Comparison of ENCODE assay signal across 8 cellular contexts in genomic region chr18:36297419-36298112, GRCh38. TPM values are rescaled to one million over a fixed set of nuclear protein-coding genes. Genes with fewer than 3 reads are reported as not detected.
DNase-seq lines count a peak whose midpoint lies in the region; ATAC-seq and TF ChIP-seq lines count a peak whose summit lies in the region.

Gene FHOD3, plus strand, starts transcription at chr18:36297713. Its CDS starts 123 bp downstream, at chr18:36297836.

- peaks cover 34% of the 10 kb centered on the region for H3K27me3 Mint-ChIP-seq in activated naive CD8-positive, alpha-beta T cell treated with anti-CD3 and anti-CD28 coated beads, Interleukin-2, amount 10 ng/mL, durations not matched to agents 7 days and 5 days
- peaks cover 34% of the 10 kb centered on the region for H3K27me3 Mint-ChIP-seq in osteocyte (ENCODE audit: unreplicated experiment)

- ATAC-seq in GM21717 (IDR thresholded peaks at IDR 0.05; ENCODE audit: unreplicated experiment) (peak; percentile 53), heart left ventricle (peak; percentile 35 to 87 (median 78))
- peak; percentile 54 for ATAC-seq in activated naive CD8-positive, alpha-beta T cell treated with anti-CD3 and anti-CD28 coated beads, Interleukin-2, amount 10 ng/mL, durations not matched to agents 7 days and 5 days (ENCODE audit: low read depth)

- H3K27ac Mint-ChIP-seq in activated naive CD8-positive, alpha-beta T cell treated with anti-CD3 and anti-CD28 coated beads, Interleukin-2, amount 10 ng/mL, durations not matched to agents 7 days and 5 days, result no peak within 1 kb of the TSS
- peak within 1 kb of the TSS; percentile 17 for H3K27ac Mint-ChIP-seq in osteocyte (ENCODE audit: unreplicated experiment)

- WGBS in heart left ventricle, 4 donors, result 0 to 1% methylated on average over 89 of the region's 89 CpGs; no CpG with 5 or more reads in 2 of the 4 donors

- POLR2A ChIA-PET in activated naive CD8-positive, alpha-beta T cell treated with anti-CD3 and anti-CD28 coated beads, Interleukin-2, amount 10 ng/mL, durations not matched to agents 7 days and 5 days (lab: Charles Lee), result no interaction called here

- H3K79me2 ChIP-seq in Karpas-422 (ENCODE audit: low read length), result no peaks in the 10 kb centered on the region

- H3K27me3 ChIP-seq in Karpas-422 (ENCODE audit: low read length) (no peaks in the 10 kb centered on the region), heart left ventricle (peaks cover 0 to 57% (median 9%) of the 10 kb centered on the region in 9 donors)

- H3K4me3 Mint-ChIP-seq in activated naive CD8-positive, alpha-beta T cell treated with anti-CD3 and anti-CD28 coated beads, Interleukin-2, amount 10 ng/mL, durations not matched to agents 7 days and 5 days, result peak within 1 kb of the TSS; percentile 26
- H3K4me3 Mint-ChIP-seq in osteocyte (ENCODE audit: unreplicated experiment), result peak within 1 kb of the TSS; percentile 48

- no peak within 1 kb of the TSS for H2AFZ ChIP-seq in Karpas-422 (ENCODE audit: low read length)

- H3K9ac ChIP-seq in Karpas-422 (ENCODE audit: low read length), result no peak within 1 kb of the TSS

- no peaks in the 10 kb centered on the region for H4K20me1 ChIP-seq in Karpas-422 (ENCODE audit: insufficient read depth, low read depth, low read length)

- H3K27ac ChIP-seq in Karpas-422 (ENCODE audit: low read length) (no peak within 1 kb of the TSS), heart left ventricle (peak within 1 kb of the TSS; percentile 49 to 94 (median 87))

- H3K9me3 ChIP-seq in Karpas-422 (ENCODE audit: low read length) (no peaks in the 10 kb centered on the region), heart left ventricle (no peaks in the 10 kb centered on the region)

- intact Hi-C loops in heart left ventricle (cut with DNase I), result loop anchor here (2.0 to 10.0 kb wide), 10 partner anchors 40 to 457 kb away; no protein-coding TSS in a partner anchor

- H3K9me3 Mint-ChIP-seq in activated naive CD8-positive, alpha-beta T cell treated with anti-CD3 and anti-CD28 coated beads, Interleukin-2, amount 10 ng/mL, durations not matched to agents 7 days and 5 days, result no peaks in the 10 kb centered on the region
- H3K9me3 Mint-ChIP-seq in osteocyte (ENCODE audit: unreplicated experiment), result no peaks in the 10 kb centered on the region

- H3K36me3 Mint-ChIP-seq in activated naive CD8-positive, alpha-beta T cell treated with anti-CD3 and anti-CD28 coated beads, Interleukin-2, amount 10 ng/mL, durations not matched to agents 7 days and 5 days, result no peaks in the 10 kb centered on the region
- H3K36me3 Mint-ChIP-seq in osteocyte (ENCODE audit: unreplicated experiment), result no peaks in the 10 kb centered on the region

- H3K9me2 ChIP-seq in Karpas-422 (replicated peaks; ENCODE audit: insufficient read depth, low read length), result no peaks in the 10 kb centered on the region

- H3K4me1 Mint-ChIP-seq in activated naive CD8-positive, alpha-beta T cell treated with anti-CD3 and anti-CD28 coated beads, Interleukin-2, amount 10 ng/mL, durations not matched to agents 7 days and 5 days, result no peaks in the 10 kb centered on the region
- no peaks in the 10 kb centered on the region for H3K4me1 Mint-ChIP-seq in osteocyte (ENCODE audit: unreplicated experiment)

- no peak within 1 kb of the TSS for H3K4me2 ChIP-seq in Karpas-422 (ENCODE audit: low read depth, low read length, poor library complexity, severe bottlenecking)

- TF ChIP-seq CTCF in heart left ventricle (IDR thresholded peaks at IDR 0.05) (no peak), osteocyte (IDR thresholded peaks at IDR 0.05) (no peak)

- H3K4me3 ChIP-seq in Karpas-422 (ENCODE audit: low read length), result no peak within 1 kb of the TSS
- peak within 1 kb of the TSS; percentile 61 to 92 (median 75) for H3K4me3 ChIP-seq in heart left ventricle

- DNase-seq in NCI-H1417 (lab: John Stamatoyannopoulos, UW), result peak; percentile 13 to 92 (median 87)
- DNase-seq in NCI-H1417 treated with DMSO at 0.1 percent for 48 hours (lab: John Stamatoyannopoulos, UW), result no peak
- DNase-seq in Karpas-422, result no peak
- DNase-seq in activated naive CD8-positive, alpha-beta T cell treated with anti-CD3 and anti-CD28 coated beads, Interleukin-2, amount 10 ng/mL, durations not matched to agents 7 days and 5 days, result peak; percentile 36
- DNase-seq in heart left ventricle, result peak; percentile 81 to 90 (median 84)
- no peak for DNase-seq in osteocyte (ENCODE audit: extremely low spot score, unreplicated experiment)
- DNase-seq in SKM-1 treated with dmso at 0.1 percent for 144 hours (lab: John Stamatoyannopoulos, UW; ENCODE audit: unreplicated experiment), result no peak

- H3K36me3 ChIP-seq in Karpas-422 (ENCODE audit: insufficient read depth, low read length) (no peaks in the 10 kb centered on the region), heart left ventricle (no peaks in the 10 kb centered on the region)

- H3K4me1 ChIP-seq in Karpas-422 (ENCODE audit: low read length) (no peaks in the 10 kb centered on the region), heart left ventricle (peaks cover 0 to 39% (median 16%) of the 10 kb centered on the region in 12 donors)

- TF ChIP-seq POLR2A in heart left ventricle (IDR thresholded peaks at IDR 0.05), result peak in 1 of 2 donors; percentile 57

RNA-seq across cellular contexts. Expression of gene FHOD3, which starts in this region (rescaled TPM):
- total RNA-seq in Karpas-422 (2014; rRNA removed; shearing (Covaris generic); ENCODE audit: low replicate concordance), result 23.4 and 26.6 TPM in 2 replicates
- not detected for total RNA-seq in activated naive CD8-positive, alpha-beta T cell treated with anti-CD3 and anti-CD28 coated beads, Interleukin-2, amount 10 ng/mL, durations not matched to agents 7 days and 5 days
- total RNA-seq in heart left ventricle (100 to 1,000 TPM; 118 to 532 (median 285) TPM), osteocyte (0.73 and 1.2 TPM in 2 replicates)
- 100 to 1,000 TPM; 109 to 204 TPM for polyA plus RNA-seq in heart left ventricle

Comparison
In these comparisons a context has a peak if more than half of its experiments do, and no peak if none do; other contexts are left out.
1. RNA of gene FHOD3 (total RNA-seq): 118 to 532 TPM in heart left ventricle and 23.4 to 26.6 TPM in Karpas-422; 0.73 to 1.2 TPM in osteocyte and not detected in activated naive CD8-positive, alpha-beta T cell treated with anti-CD3 and anti-CD28 coated beads, Interleukin-2, amount 10 ng/mL, durations not matched to agents 7 days and 5 days; every median in the first group is over 10 times any median in the second.
2. DNase-seq: peak in NCI-H1417 (3 of 3) and heart left ventricle (5 of 5); none in NCI-H1417 treated with DMSO at 0.1 percent for 48 hours (single experiment), Karpas-422 (single experiment), osteocyte (single experiment) and SKM-1 treated with dmso at 0.1 percent for 144 hours (single experiment).
3. Peak in DNase-seq and ATAC-seq in activated naive CD8-positive, alpha-beta T cell treated with anti-CD3 and anti-CD28 coated beads, Interleukin-2, amount 10 ng/mL, durations not matched to agents 7 days and 5 days; RNA of the gene not detected or under 1 TPM.
4. Peak in every context shown above with its lines, with median percentiles within 50 percentile points of each other: ATAC-seq.